ENCODE assay signal across 1 cellular context in the genomic region with DNA sequence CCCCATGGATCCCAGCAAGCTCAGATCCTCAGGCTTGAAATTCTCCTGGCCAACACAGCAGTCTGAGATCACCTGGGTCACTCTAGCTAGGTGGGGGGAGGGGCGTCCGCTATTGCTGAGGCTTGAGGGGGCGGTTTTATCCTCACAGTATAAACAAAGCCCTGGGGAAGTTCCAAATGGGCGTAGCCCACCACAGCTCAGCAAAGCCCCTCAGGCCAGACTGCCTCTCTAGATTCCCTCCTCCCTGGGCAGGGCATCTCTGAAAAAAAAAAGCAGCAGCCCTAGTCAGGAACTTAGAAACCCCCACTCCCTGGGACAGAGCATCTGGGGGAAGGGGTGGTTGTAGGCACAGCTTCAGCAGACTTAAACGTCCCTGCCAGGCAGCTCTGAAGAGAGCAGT.
TF ChIP-seq lines count a peak whose summit lies in the region.

No MANE protein-coding gene starts in this region.

TF ChIP-seq in HepG2, 621 proteins besides CTCF, POLR2A, EP300 and RAD21:
- TF ChIP-seq, protein P1, sequence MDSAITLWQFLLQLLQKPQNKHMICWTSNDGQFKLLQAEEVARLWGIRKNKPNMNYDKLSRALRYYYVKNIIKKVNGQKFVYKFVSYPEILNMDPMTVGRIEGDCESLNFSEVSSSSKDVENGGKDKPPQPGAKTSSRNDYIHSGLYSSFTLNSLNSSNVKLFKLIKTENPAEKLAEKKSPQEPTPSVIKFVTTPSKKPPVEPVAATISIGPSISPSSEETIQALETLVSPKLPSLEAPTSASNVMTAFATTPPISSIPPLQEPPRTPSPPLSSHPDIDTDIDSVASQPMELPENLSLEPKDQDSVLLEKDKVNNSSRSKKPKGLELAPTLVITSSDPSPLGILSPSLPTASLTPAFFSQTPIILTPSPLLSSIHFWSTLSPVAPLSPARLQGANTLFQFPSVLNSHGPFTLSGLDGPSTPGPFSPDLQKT (CRISPR knock-in tag; IDR thresholded peaks at IDR 0.05; ENCODE audit: borderline replicate concordance), result no peak
- TF ChIP-seq ZNF619 (CRISPR knock-in tag; IDR thresholded peaks at IDR 0.05) (no peak), ZSCAN9 (CRISPR knock-in tag; IDR thresholded peaks at IDR 0.05; ENCODE audit: borderline replicate concordance) (no peak), ZNF501 (CRISPR knock-in tag; IDR thresholded peaks at IDR 0.05) (no peak), ZNF207 (IDR thresholded peaks at IDR 0.05; ENCODE audit: borderline replicate concordance) (no peak), CREM (IDR thresholded peaks at IDR 0.05) (no peak), CREM (CRISPR knock-in tag; IDR thresholded peaks at IDR 0.05) (no peak), DR1 (CRISPR knock-in tag; IDR thresholded peaks at IDR 0.05) (no peak), EZH2 (conservative IDR thresholded peaks at IDR 0.05; ENCODE audit: low read depth, low read length) (no peak), ZMAT3 (CRISPR knock-in tag; conservative IDR thresholded peaks at IDR 0.05) (no peak), ZNF101 (CRISPR knock-in tag; IDR thresholded peaks at IDR 0.05; ENCODE audit: borderline replicate concordance, low read depth) (no peak), ZNF879 (CRISPR knock-in tag; IDR thresholded peaks at IDR 0.05) (no peak), THYN1 (CRISPR knock-in tag; IDR thresholded peaks at IDR 0.05; ENCODE audit: borderline replicate concordance, low read depth) (no peak), ASH2L (IDR thresholded peaks at IDR 0.05; ENCODE audit: insufficient read length, low read depth, low read length) (no peak)
- TF ChIP-seq, protein P2, sequence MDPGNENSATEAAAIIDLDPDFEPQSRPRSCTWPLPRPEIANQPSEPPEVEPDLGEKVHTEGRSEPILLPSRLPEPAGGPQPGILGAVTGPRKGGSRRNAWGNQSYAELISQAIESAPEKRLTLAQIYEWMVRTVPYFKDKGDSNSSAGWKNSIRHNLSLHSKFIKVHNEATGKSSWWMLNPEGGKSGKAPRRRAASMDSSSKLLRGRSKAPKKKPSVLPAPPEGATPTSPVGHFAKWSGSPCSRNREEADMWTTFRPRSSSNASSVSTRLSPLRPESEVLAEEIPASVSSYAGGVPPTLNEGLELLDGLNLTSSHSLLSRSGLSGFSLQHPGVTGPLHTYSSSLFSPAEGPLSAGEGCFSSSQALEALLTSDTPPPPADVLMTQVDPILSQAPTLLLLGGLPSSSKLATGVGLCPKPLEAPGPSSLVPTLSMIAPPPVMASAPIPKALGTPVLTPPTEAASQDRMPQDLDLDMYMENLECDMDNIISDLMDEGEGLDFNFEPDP (CRISPR knock-in tag; conservative IDR thresholded peaks at IDR 0.05), result no peak
- TF ChIP-seq, protein P3, sequence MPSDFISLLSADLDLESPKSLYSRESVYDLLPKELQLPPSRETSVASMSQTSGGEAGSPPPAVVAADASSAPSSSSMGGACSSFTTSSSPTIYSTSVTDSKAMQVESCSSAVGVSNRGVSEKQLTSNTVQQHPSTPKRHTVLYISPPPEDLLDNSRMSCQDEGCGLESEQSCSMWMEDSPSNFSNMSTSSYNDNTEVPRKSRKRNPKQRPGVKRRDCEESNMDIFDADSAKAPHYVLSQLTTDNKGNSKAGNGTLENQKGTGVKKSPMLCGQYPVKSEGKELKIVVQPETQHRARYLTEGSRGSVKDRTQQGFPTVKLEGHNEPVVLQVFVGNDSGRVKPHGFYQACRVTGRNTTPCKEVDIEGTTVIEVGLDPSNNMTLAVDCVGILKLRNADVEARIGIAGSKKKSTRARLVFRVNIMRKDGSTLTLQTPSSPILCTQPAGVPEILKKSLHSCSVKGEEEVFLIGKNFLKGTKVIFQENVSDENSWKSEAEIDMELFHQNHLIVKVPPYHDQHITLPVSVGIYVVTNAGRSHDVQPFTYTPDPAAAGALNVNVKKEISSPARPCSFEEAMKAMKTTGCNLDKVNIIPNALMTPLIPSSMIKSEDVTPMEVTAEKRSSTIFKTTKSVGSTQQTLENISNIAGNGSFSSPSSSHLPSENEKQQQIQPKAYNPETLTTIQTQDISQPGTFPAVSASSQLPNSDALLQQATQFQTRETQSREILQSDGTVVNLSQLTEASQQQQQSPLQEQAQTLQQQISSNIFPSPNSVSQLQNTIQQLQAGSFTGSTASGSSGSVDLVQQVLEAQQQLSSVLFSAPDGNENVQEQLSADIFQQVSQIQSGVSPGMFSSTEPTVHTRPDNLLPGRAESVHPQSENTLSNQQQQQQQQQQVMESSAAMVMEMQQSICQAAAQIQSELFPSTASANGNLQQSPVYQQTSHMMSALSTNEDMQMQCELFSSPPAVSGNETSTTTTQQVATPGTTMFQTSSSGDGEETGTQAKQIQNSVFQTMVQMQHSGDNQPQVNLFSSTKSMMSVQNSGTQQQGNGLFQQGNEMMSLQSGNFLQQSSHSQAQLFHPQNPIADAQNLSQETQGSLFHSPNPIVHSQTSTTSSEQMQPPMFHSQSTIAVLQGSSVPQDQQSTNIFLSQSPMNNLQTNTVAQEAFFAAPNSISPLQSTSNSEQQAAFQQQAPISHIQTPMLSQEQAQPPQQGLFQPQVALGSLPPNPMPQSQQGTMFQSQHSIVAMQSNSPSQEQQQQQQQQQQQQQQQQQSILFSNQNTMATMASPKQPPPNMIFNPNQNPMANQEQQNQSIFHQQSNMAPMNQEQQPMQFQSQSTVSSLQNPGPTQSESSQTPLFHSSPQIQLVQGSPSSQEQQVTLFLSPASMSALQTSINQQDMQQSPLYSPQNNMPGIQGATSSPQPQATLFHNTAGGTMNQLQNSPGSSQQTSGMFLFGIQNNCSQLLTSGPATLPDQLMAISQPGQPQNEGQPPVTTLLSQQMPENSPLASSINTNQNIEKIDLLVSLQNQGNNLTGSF (CRISPR knock-in tag; IDR thresholded peaks at IDR 0.05), result no peak
- TF ChIP-seq, protein P4, sequence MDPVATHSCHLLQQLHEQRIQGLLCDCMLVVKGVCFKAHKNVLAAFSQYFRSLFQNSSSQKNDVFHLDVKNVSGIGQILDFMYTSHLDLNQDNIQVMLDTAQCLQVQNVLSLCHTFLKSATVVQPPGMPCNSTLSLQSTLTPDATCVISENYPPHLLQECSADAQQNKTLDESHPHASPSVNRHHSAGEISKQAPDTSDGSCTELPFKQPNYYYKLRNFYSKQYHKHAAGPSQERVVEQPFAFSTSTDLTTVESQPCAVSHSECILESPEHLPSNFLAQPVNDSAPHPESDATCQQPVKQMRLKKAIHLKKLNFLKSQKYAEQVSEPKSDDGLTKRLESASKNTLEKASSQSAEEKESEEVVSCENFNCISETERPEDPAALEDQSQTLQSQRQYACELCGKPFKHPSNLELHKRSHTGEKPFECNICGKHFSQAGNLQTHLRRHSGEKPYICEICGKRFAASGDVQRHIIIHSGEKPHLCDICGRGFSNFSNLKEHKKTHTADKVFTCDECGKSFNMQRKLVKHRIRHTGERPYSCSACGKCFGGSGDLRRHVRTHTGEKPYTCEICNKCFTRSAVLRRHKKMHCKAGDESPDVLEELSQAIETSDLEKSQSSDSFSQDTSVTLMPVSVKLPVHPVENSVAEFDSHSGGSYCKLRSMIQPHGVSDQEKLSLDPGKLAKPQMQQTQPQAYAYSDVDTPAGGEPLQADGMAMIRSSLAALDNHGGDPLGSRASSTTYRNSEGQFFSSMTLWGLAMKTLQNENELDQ (CRISPR knock-in tag; IDR thresholded peaks at IDR 0.05; ENCODE audit: borderline replicate concordance), result no peak
- TF ChIP-seq, protein P5, sequence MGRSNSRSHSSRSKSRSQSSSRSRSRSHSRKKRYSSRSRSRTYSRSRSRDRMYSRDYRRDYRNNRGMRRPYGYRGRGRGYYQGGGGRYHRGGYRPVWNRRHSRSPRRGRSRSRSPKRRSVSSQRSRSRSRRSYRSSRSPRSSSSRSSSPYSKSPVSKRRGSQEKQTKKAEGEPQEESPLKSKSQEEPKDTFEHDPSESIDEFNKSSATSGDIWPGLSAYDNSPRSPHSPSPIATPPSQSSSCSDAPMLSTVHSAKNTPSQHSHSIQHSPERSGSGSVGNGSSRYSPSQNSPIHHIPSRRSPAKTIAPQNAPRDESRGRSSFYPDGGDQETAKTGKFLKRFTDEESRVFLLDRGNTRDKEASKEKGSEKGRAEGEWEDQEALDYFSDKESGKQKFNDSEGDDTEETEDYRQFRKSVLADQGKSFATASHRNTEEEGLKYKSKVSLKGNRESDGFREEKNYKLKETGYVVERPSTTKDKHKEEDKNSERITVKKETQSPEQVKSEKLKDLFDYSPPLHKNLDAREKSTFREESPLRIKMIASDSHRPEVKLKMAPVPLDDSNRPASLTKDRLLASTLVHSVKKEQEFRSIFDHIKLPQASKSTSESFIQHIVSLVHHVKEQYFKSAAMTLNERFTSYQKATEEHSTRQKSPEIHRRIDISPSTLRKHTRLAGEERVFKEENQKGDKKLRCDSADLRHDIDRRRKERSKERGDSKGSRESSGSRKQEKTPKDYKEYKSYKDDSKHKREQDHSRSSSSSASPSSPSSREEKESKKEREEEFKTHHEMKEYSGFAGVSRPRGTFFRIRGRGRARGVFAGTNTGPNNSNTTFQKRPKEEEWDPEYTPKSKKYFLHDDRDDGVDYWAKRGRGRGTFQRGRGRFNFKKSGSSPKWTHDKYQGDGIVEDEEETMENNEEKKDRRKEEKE (IDR thresholded peaks at IDR 0.05), result no peak
- TF ChIP-seq, protein P6, sequence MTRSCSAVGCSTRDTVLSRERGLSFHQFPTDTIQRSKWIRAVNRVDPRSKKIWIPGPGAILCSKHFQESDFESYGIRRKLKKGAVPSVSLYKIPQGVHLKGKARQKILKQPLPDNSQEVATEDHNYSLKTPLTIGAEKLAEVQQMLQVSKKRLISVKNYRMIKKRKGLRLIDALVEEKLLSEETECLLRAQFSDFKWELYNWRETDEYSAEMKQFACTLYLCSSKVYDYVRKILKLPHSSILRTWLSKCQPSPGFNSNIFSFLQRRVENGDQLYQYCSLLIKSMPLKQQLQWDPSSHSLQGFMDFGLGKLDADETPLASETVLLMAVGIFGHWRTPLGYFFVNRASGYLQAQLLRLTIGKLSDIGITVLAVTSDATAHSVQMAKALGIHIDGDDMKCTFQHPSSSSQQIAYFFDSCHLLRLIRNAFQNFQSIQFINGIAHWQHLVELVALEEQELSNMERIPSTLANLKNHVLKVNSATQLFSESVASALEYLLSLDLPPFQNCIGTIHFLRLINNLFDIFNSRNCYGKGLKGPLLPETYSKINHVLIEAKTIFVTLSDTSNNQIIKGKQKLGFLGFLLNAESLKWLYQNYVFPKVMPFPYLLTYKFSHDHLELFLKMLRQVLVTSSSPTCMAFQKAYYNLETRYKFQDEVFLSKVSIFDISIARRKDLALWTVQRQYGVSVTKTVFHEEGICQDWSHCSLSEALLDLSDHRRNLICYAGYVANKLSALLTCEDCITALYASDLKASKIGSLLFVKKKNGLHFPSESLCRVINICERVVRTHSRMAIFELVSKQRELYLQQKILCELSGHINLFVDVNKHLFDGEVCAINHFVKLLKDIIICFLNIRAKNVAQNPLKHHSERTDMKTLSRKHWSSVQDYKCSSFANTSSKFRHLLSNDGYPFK (CRISPR knock-in tag; IDR thresholded peaks at IDR 0.05; ENCODE audit: borderline replicate concordance), result no peak
- TF ChIP-seq, protein P7, sequence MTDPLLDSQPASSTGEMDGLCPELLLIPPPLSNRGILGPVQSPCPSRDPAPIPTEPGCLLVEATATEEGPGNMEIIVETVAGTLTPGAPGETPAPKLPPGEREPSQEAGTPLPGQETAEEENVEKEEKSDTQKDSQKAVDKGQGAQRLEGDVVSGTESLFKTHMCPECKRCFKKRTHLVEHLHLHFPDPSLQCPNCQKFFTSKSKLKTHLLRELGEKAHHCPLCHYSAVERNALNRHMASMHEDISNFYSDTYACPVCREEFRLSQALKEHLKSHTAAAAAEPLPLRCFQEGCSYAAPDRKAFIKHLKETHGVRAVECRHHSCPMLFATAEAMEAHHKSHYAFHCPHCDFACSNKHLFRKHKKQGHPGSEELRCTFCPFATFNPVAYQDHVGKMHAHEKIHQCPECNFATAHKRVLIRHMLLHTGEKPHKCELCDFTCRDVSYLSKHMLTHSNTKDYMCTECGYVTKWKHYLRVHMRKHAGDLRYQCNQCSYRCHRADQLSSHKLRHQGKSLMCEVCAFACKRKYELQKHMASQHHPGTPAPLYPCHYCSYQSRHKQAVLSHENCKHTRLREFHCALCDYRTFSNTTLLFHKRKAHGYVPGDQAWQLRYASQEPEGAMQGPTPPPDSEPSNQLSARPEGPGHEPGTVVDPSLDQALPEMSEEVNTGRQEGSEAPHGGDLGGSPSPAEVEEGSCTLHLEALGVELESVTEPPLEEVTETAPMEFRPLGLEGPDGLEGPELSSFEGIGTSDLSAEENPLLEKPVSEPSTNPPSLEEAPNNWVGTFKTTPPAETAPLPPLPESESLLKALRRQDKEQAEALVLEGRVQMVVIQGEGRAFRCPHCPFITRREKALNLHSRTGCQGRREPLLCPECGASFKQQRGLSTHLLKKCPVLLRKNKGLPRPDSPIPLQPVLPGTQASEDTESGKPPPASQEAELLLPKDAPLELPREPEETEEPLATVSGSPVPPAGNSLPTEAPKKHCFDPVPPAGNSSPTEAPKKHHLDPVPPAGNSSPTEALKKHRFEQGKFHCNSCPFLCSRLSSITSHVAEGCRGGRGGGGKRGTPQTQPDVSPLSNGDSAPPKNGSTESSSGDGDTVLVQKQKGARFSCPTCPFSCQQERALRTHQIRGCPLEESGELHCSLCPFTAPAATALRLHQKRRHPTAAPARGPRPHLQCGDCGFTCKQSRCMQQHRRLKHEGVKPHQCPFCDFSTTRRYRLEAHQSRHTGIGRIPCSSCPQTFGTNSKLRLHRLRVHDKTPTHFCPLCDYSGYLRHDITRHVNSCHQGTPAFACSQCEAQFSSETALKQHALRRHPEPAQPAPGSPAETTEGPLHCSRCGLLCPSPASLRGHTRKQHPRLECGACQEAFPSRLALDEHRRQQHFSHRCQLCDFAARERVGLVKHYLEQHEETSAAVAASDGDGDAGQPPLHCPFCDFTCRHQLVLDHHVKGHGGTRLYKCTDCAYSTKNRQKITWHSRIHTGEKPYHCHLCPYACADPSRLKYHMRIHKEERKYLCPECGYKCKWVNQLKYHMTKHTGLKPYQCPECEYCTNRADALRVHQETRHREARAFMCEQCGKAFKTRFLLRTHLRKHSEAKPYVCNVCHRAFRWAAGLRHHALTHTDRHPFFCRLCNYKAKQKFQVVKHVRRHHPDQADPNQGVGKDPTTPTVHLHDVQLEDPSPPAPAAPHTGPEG (CRISPR knock-in tag; IDR thresholded peaks at IDR 0.05), result no peak
- TF ChIP-seq, protein P8, sequence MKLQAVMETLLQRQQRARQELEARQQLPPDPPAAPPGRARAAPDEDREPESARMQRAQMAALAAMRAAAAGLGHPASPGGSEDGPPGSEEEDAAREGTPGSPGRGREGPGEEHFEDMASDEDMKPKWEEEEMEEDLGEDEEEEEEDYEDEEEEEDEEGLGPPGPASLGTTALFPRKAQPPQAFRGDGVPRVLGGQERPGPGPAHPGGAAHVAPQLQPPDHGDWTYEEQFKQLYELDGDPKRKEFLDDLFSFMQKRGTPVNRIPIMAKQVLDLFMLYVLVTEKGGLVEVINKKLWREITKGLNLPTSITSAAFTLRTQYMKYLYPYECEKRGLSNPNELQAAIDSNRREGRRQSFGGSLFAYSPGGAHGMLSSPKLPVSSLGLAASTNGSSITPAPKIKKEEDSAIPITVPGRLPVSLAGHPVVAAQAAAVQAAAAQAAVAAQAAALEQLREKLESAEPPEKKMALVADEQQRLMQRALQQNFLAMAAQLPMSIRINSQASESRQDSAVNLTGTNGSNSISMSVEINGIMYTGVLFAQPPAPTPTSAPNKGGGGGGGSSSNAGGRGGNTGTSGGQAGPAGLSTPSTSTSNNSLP (IDR thresholded peaks at IDR 0.05; ENCODE audit: low read depth, low read length), result no peak
